1 cellular context compared by ENCODE assay signal in genomic region chr12:104485651-104486341, GRCh38.
TF ChIP-seq lines count a peak whose summit lies in the region.

No MANE protein-coding gene starts in this region.

TF ChIP-seq in GM12878, 131 proteins besides CTCF, POLR2A, EP300 and RAD21 (continued from another document):
- TF ChIP-seq ZBTB40 (IDR thresholded peaks at IDR 0.05; ENCODE audit: borderline replicate concordance) (no peak), NR2C1 (IDR thresholded peaks at IDR 0.05) (no peak), SP1 (IDR thresholded peaks at IDR 0.05; ENCODE audit: low read depth, low read length) (no peak), CEBPZ (IDR thresholded peaks at IDR 0.05; ENCODE audit: low read depth, low read length) (no peak), BCL3 (IDR thresholded peaks at IDR 0.05; ENCODE audit: borderline replicate concordance, insufficient read depth, low read depth, low read length, poor library complexity, severe bottlenecking) (no peak), HDAC6 (IDR thresholded peaks at IDR 0.05; ENCODE audit: unreplicated experiment) (no peak), RELA (IDR thresholded peaks at IDR 0.05; ENCODE audit: borderline replicate concordance, partially characterized antibody) (no peak), NFYA (IDR thresholded peaks at IDR 0.05; ENCODE audit: borderline replicate concordance, low read depth, low read length) (no peak), ZNF592 (IDR thresholded peaks at IDR 0.05) (no peak), BHLHE40 (IDR thresholded peaks at IDR 0.05; ENCODE audit: borderline replicate concordance in 1 of 2, low read depth in 2 of 2, low read length in 1 of 2) (peak in 1 of 2 experiments; percentile 69; a peak in 2 of 4 replicates), RFX5 (IDR thresholded peaks at IDR 0.05; ENCODE audit: low read depth, low read length) (no peak), RUNX3 (IDR thresholded peaks at IDR 0.05; ENCODE audit: low read length) (peak; percentile 59), WRNIP1 (IDR thresholded peaks at IDR 0.05; ENCODE audit: borderline replicate concordance, low read depth, low read length) (no peak), FOXK2 (IDR thresholded peaks at IDR 0.05) (no peak), TAF1 (IDR thresholded peaks at IDR 0.05; ENCODE audit: borderline replicate concordance, low read depth, low read length) (no peak), POLR2AphosphoS2 (IDR thresholded peaks at IDR 0.05; ENCODE audit: low read depth, low read length) (no peak), CREB1 (IDR thresholded peaks at IDR 0.05; ENCODE audit: low read depth) (no peak), RB1 (IDR thresholded peaks at IDR 0.05; ENCODE audit: borderline replicate concordance) (no peak), HSF1 (IDR thresholded peaks at IDR 0.05; ENCODE audit: low read depth, low read length) (no peak), RAD51 (IDR thresholded peaks at IDR 0.05) (no peak), SMAD1 (IDR thresholded peaks at IDR 0.05; ENCODE audit: low read depth, partially characterized antibody) (no peak), EGR1 (IDR thresholded peaks at IDR 0.05; ENCODE audit: borderline replicate concordance in 1 of 2, low read depth in 2 of 2, low read length in 2 of 2) (no peak), HDGF (IDR thresholded peaks at IDR 0.05) (0 out of 2 replicates have a peak, but pooled peaks have one; percentile 52), KLF5 (IDR thresholded peaks at IDR 0.05; ENCODE audit: partially characterized antibody) (no peak), TCF3 (IDR thresholded peaks at IDR 0.05; ENCODE audit: borderline replicate concordance, insufficient read depth, low read depth, low read length) (0 out of 2 replicates have a peak, but pooled peaks have one; percentile 24), STAT1 (conservative IDR thresholded peaks at IDR 0.05) (no peak), MXI1 (IDR thresholded peaks at IDR 0.05; ENCODE audit: low read depth, low read length) (no peak), NFIC (IDR thresholded peaks at IDR 0.05; ENCODE audit: low read depth, low read length) (no peak), POU2F2 (IDR thresholded peaks at IDR 0.05; ENCODE audit: borderline replicate concordance, low read depth, low read length) (0 out of 3 replicates have a peak, but pooled peaks have one; percentile 11), NKRF (conservative IDR thresholded peaks at IDR 0.05) (no peak), GABPA (IDR thresholded peaks at IDR 0.05; ENCODE audit: low read depth) (no peak), ZNF207 (IDR thresholded peaks at IDR 0.05; ENCODE audit: borderline replicate concordance) (no peak), ETV6 (conservative IDR thresholded peaks at IDR 0.05 in 1 of 2, IDR thresholded peaks at IDR 0.05 in 1 of 2; ENCODE audit: borderline replicate concordance in 1 of 2, low read depth in 1 of 2) (0 out of 4 replicates have a peak, but pooled peaks of 1 of the 2 experiments have one; percentile 38), ZNF274 (IDR thresholded peaks at IDR 0.05; ENCODE audit: insufficient read depth, insufficient read length) (no peak), CHD4 (IDR thresholded peaks at IDR 0.05) (no peak), JUND (IDR thresholded peaks at IDR 0.05; ENCODE audit: low read depth, low read length) (no peak), E2F8 (IDR thresholded peaks at IDR 0.05; ENCODE audit: low read depth, partially characterized antibody) (no peak)
